In the genomic region with DNA sequence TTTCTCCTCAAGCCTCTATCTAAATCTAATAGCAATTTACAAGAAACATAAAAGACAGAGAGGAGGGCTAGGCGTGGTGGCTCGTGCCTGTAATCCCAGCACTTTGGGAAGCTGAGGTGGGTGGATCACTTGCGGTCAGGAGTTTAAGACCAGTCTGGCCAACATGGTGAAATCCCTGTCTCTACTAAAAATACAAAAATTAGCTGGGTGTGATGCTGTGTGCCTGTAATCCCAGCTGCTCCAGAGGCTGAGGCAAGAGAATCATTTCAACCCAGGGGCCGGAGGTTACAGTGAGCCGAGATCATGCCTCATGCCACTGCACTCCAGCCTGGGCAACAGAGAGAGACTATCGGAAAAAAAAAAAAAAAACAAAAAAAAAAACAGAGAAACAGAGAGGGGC, we compare ENCODE assay signal across 18 cellular contexts.
"Had no signal": no experiment of that assay in that cellular context is flagged by ENCODE, and none has a peak within 500 bp of the region (broad histone marks: within the 10 kb centered on the region; RNA-seq: fewer than 3 reads in every experiment).

No MANE protein-coding gene starts in this region.

- H3K4me1 ChIP-seq: uterus had no signal

- H3K27ac ChIP-seq: heart right ventricle, tibial artery, upper lobe of left lung, uterus had no signal

- H3K4me3 Mint-ChIP-seq: naive thymus-derived CD4-positive, alpha-beta T cell; nephron progenitor cell; stimulated activated effector memory CD8-positive, alpha-beta T cell treated with anti-CD3 and anti-CD28 coated beads, Interleukin-12 subunit alpha, Interleukin-12 subunit beta, amount 100 ng/mL, for 72 hours; stimulated activated naive CD8-positive, alpha-beta T cell treated with anti-CD3 and anti-CD28 coated beads, Interleukin-15, Interleukin-2, amounts not matched to agents 100 ng/mL and 50 ng/mL, for 24 hours had no signal

- DNase-seq: cortex of kidney; dorsolateral prefrontal cortex; effector CD8-positive, alpha-beta T cell; heart right ventricle; hypothalamus; kidney glomerular epithelial cell; mesendoderm; naive thymus-derived CD4-positive, alpha-beta T cell; nephron progenitor cell; posterior cingulate gyrus; right cardiac atrium; stimulated activated CD4-positive, alpha-beta T cell treated with anti-CD3 and anti-CD28 coated beads, Interleukin-4, amount 100 ng/mL, for 1 hour; stimulated activated CD8-positive, alpha-beta memory T cell treated with anti-CD3 and anti-CD28 coated beads, Interleukin-4, amount 100 ng/mL, for 48 hours; tibial artery; upper lobe of left lung; uterus had no signal

- ATAC-seq: heart right ventricle; naive thymus-derived CD4-positive, alpha-beta T cell; right cardiac atrium; stimulated activated effector memory CD8-positive, alpha-beta T cell treated with anti-CD3 and anti-CD28 coated beads, Interleukin-12 subunit alpha, Interleukin-12 subunit beta, amount 100 ng/mL, for 72 hours had no signal

- H3K4me3 ChIP-seq: dorsolateral prefrontal cortex, heart right ventricle, tibial artery, upper lobe of left lung, uterus had no signal

- H3K36me3 ChIP-seq: upper lobe of left lung, uterus had no signal

- H3K27ac Mint-ChIP-seq: naive thymus-derived CD4-positive, alpha-beta T cell; nephron progenitor cell; stimulated activated effector memory CD8-positive, alpha-beta T cell treated with anti-CD3 and anti-CD28 coated beads, Interleukin-12 subunit alpha, Interleukin-12 subunit beta, amount 100 ng/mL, for 72 hours; stimulated activated naive CD8-positive, alpha-beta T cell treated with anti-CD3 and anti-CD28 coated beads, Interleukin-15, Interleukin-2, amounts not matched to agents 100 ng/mL and 50 ng/mL, for 24 hours had no signal

- H3K36me3 Mint-ChIP-seq: stimulated activated effector memory CD8-positive, alpha-beta T cell treated with anti-CD3 and anti-CD28 coated beads, Interleukin-12 subunit alpha, Interleukin-12 subunit beta, amount 100 ng/mL, for 72 hours had no signal

- H3K9me3 Mint-ChIP-seq: stimulated activated effector memory CD8-positive, alpha-beta T cell treated with anti-CD3 and anti-CD28 coated beads, Interleukin-12 subunit alpha, Interleukin-12 subunit beta, amount 100 ng/mL, for 72 hours; stimulated activated naive CD8-positive, alpha-beta T cell treated with anti-CD3 and anti-CD28 coated beads, Interleukin-15, Interleukin-2, amounts not matched to agents 100 ng/mL and 50 ng/mL, for 24 hours had no signal

- H3K9me3 ChIP-seq: heart right ventricle, tibial artery, upper lobe of left lung, uterus had no signal
